ENCODE assay signal across 22 cellular contexts in the genomic region with DNA sequence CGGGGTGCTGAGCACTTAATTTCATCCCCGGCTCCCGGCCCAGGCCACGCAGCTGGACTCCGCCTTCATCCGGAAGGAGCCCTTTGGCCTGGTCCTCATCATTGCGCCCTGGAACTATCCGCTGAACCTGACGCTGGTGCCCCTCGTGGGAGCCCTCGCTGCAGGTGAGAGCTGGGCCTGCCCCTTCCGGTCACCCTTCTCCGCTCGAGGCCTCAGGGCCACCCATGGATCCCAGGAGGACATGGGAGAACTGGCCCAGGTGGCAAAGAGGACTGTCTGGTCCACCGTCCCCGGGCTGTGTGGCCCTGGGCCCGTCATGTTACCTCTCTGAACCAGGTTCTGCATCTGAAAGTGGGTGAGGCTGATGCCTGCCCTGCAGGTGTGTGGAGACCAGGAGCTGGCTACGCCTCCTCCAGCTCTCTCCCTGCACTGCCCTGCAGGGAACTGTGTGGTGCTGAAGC. TPM values are rescaled to one million over a fixed set of nuclear protein-coding genes. Genes with fewer than 3 reads are reported as not detected.
DNase-seq lines count a peak whose midpoint lies in the region; ATAC-seq, FAIRE-seq and TF ChIP-seq lines count a peak whose summit lies in the region.
"Had no signal": no experiment of that assay in that cellular context is flagged by ENCODE, and none has a peak within 500 bp of the region (broad histone marks: within the 10 kb centered on the region; RNA-seq: fewer than 3 reads in every experiment).

No MANE protein-coding gene starts in this region.

- H2BK12ac ChIP-seq in mesenchymal stem cell (ENCODE audit: low read length in 2 of 2), result no peak overlapping the region

- H3K27me3 ChIP-seq in mesenchymal stem cell (ENCODE audit: control insufficient read depth in 1 of 2, insufficient read depth in 1 of 2, low read length in 2 of 2) (no peaks in the 10 kb centered on the region), HAP-1 (ENCODE audit: low read depth) (no peaks in the 10 kb centered on the region)
- H3K27me3 ChIP-seq: BLaER1 treated with 17β-estradiol and CSF1 and Interleukin-3, amounts not matched to agents 10 nM and 100 nM had no signal

- no peak overlapping the region for H3K23ac ChIP-seq in mesenchymal stem cell (ENCODE audit: low read length in 2 of 2)

- H3K36me3 Mint-ChIP-seq in activated CD8-positive, alpha-beta T cell treated with anti-CD3 and anti-CD28 coated beads, Interleukin-2, amount 10 ng/mL, durations not matched to agents 7 days and 5 days (ENCODE audit: low read depth), result no peaks in the 10 kb centered on the region
- H3K36me3 Mint-ChIP-seq: CD8-positive, alpha-beta T cell had no signal

- H2BK5ac ChIP-seq in mesenchymal stem cell (ENCODE audit: low read depth, low read length, poor library complexity, severe bottlenecking), result no peak overlapping the region

- WGBS in A549 (ENCODE audit: missing lambda C conversion rate), result 90% methylated on average over 13 of the region's 18 CpGs
- 94% methylated on average over 18 of the region's 18 CpGs for whole genome bisulfite sequencing in mesenchymal stem cell

- H3K27ac ChIP-seq in A549, result peak overlapping the region; percentile 99 to 100
- peak overlapping the region; percentile 99 for H3K27ac ChIP-seq in RWPE1
- H3K27ac ChIP-seq in mesenchymal stem cell (ENCODE audit: low read length, poor library complexity, severe bottlenecking), result no peak overlapping the region
- H3K27ac ChIP-seq: BLaER1 treated with 17β-estradiol and CSF1 and Interleukin-3, amounts not matched to agents 10 nM and 100 nM; GM23248 had no signal

- no peaks in the 10 kb centered on the region for H3K4me1 Mint-ChIP-seq in activated CD8-positive, alpha-beta T cell treated with anti-CD3 and anti-CD28 coated beads, Interleukin-2, amount 10 ng/mL, durations not matched to agents 7 days and 5 days (ENCODE audit: low read depth)
- H3K4me1 Mint-ChIP-seq: B cell had no signal

- no peak for TF ChIP-seq POLR2A in A549 (IDR thresholded peaks at IDR 0.05; ENCODE audit: low read length)

- CTCF ChIA-PET in A549 (lab: Yijun Ruan, JAX), result interaction anchor here (0.6 to 12.3 kb wide), 6 partner anchors 10 to 1302 kb away, joined by 3 to 204 read pairs (median 10); a partner anchor contains a TSS
- CTCF ChIA-PET in RWPE1 (lab: Yijun Ruan, JAX), result interaction anchor here (0.9 kb wide), 1 partner anchor 60 kb away, joined by 4 read pairs; no protein-coding TSS in a partner anchor
- CTCF ChIA-PET in activated CD8-positive, alpha-beta T cell treated with anti-CD3 and anti-CD28 coated beads, Interleukin-2, amount 10 ng/mL, durations not matched to agents 7 days and 5 days (lab: Charles Lee), result no interaction called here

- DNase-seq in A549 (ENCODE audit: low read depth in 1 of 2, low spot score in 1 of 2) (no peak), HT-29 (ENCODE audit: low spot score) (peak; percentile 65), RWPE1 (ENCODE audit: low spot score) (no peak), mesenchymal stem cell (no peak), HAP-1 (ENCODE audit: low spot score in 2 of 2) (no peak), NCI-H146 treated with DMSO at 0.1 percent for 48 hours (lab: John Stamatoyannopoulos, UW; ENCODE audit: unreplicated experiment) (no peak)
- no peak for DNase-seq in activated CD8-positive, alpha-beta T cell treated with anti-CD3 and anti-CD28 coated beads, Interleukin-2, amount 10 ng/mL, durations not matched to agents 7 days and 5 days
- DNase-seq: 8988T; CD8-positive, alpha-beta T cell; DMS 273 treated with DMSO at 0.1 percent for 48 hours; DMS53; DND-41; EL; GM23248; KG1 had no signal

- H3K9me3 ChIP-seq in A549 (no peaks in the 10 kb centered on the region), mesenchymal stem cell (ENCODE audit: control insufficient read depth, low read length) (no peaks in the 10 kb centered on the region), HAP-1 (no peaks in the 10 kb centered on the region)
- H3K9me3 ChIP-seq: BLaER1 treated with 17β-estradiol and CSF1 and Interleukin-3, amounts not matched to agents 10 nM and 100 nM had no signal

- peak overlapping the region; percentile 54 for H4K91ac ChIP-seq in mesenchymal stem cell (ENCODE audit: low read length)

- H3K4ac ChIP-seq in mesenchymal stem cell (ENCODE audit: low read depth in 1 of 2, low read length in 2 of 2), result no peak overlapping the region

- no peak overlapping the region for H3K9ac ChIP-seq in mesenchymal stem cell (ENCODE audit: low read length)
- H3K9ac ChIP-seq: GM23248 had no signal

- POLR2A ChIA-PET in A549 (lab: Yijun Ruan, JAX) (interaction anchor here (0.6 to 2.8 kb wide), 4 partner anchors 8 to 119 kb away, joined by 3 to 22 read pairs (median 4); a partner anchor contains a TSS), RWPE1 (lab: Yijun Ruan, JAX; ENCODE audit: low non-redundant PET) (no interaction called here)
- POLR2A ChIA-PET in activated CD8-positive, alpha-beta T cell treated with anti-CD3 and anti-CD28 coated beads, Interleukin-2, amount 10 ng/mL, durations not matched to agents 7 days and 5 days (lab: Charles Lee), result no interaction called here

- H3K27me3 Mint-ChIP-seq in activated CD8-positive, alpha-beta T cell treated with anti-CD3 and anti-CD28 coated beads, Interleukin-2, amount 10 ng/mL, durations not matched to agents 7 days and 5 days (ENCODE audit: low read depth), result no peaks in the 10 kb centered on the region

- H3K14ac ChIP-seq in mesenchymal stem cell (ENCODE audit: low read length in 2 of 2), result no peak overlapping the region

- in situ Hi-C loops in HAP-1 (cut with MboI; ENCODE audit: low sequenced_read_pairs), result no loop called here

- H2BK120ac ChIP-seq in mesenchymal stem cell (ENCODE audit: low read depth, low read length), result no peak overlapping the region

- H2BK15ac ChIP-seq in mesenchymal stem cell (ENCODE audit: low read depth, poor library complexity, severe bottlenecking), result no peak overlapping the region

- H3K4me3 Mint-ChIP-seq in activated CD8-positive, alpha-beta T cell treated with anti-CD3 and anti-CD28 coated beads, Interleukin-2, amount 10 ng/mL, durations not matched to agents 7 days and 5 days, result no peak overlapping the region
- H3K4me3 Mint-ChIP-seq: B cell; CD8-positive, alpha-beta T cell had no signal

- TF ChIP-seq CTCF in A549 (IDR thresholded peaks at IDR 0.05) (no peak), RWPE1 (conservative IDR thresholded peaks at IDR 0.05; ENCODE audit: low read depth) (no peak)

- no peak overlapping the region for H2AFZ ChIP-seq in mesenchymal stem cell (ENCODE audit: low read depth, low read length)
- H2AFZ ChIP-seq: GM23248 had no signal

- no peak for TF ChIP-seq EP300 in A549 (IDR thresholded peaks at IDR 0.05)

- no peak overlapping the region for H2AK5ac ChIP-seq in mesenchymal stem cell (ENCODE audit: low read length, severe bottlenecking)

- H3K9me3 Mint-ChIP-seq in activated CD8-positive, alpha-beta T cell treated with anti-CD3 and anti-CD28 coated beads, Interleukin-2, amount 10 ng/mL, durations not matched to agents 7 days and 5 days (ENCODE audit: insufficient read depth), result no peaks in the 10 kb centered on the region
- H3K9me3 Mint-ChIP-seq: CD8-positive, alpha-beta T cell had no signal

- H3K27ac Mint-ChIP-seq in activated CD8-positive, alpha-beta T cell treated with anti-CD3 and anti-CD28 coated beads, Interleukin-2, amount 10 ng/mL, durations not matched to agents 7 days and 5 days, result no peak overlapping the region
- H3K27ac Mint-ChIP-seq: CD8-positive, alpha-beta T cell had no signal

- H3K36me3 ChIP-seq in mesenchymal stem cell (ENCODE audit: control insufficient read depth in 1 of 2, insufficient read depth in 2 of 2, low read depth in 1 of 2, low read length in 2 of 2), result peaks cover 14 to 23% of the 10 kb centered on the region in 2 experiments
- H3K36me3 ChIP-seq in HAP-1 (replicated peaks), result no peaks in the 10 kb centered on the region

- TF ChIP-seq RAD21 in A549 (conservative IDR thresholded peaks at IDR 0.05 in 1 of 2, IDR thresholded peaks at IDR 0.05 in 1 of 2), result no peak

- H3K18ac ChIP-seq in mesenchymal stem cell (ENCODE audit: low read depth in 1 of 2, low read length in 2 of 2), result no peak overlapping the region

- H3K79me1 ChIP-seq in mesenchymal stem cell (replicated peaks; ENCODE audit: low read length, poor library complexity, severe bottlenecking), result no peaks in the 10 kb centered on the region

- H3K4me2 ChIP-seq in A549 (peak overlapping the region; percentile 96; the same call in 2 of the 3 replicates), mesenchymal stem cell (ENCODE audit: low read length, poor library complexity, severe bottlenecking) (no peak overlapping the region)

- no peak overlapping the region for H4K8ac ChIP-seq in mesenchymal stem cell (ENCODE audit: low read length)

- H3K4me1 ChIP-seq in A549 (peaks cover 70% of the 10 kb centered on the region), mesenchymal stem cell (ENCODE audit: control insufficient read depth, insufficient read depth, low read depth, low read length) (peaks cover 44% of the 10 kb centered on the region), HAP-1 (peaks cover 1% of the 10 kb centered on the region)

- no peak for FAIRE-seq in A549 (lab: Jason Lieb, UNC)
- FAIRE-seq: GM12878, GM19239, H54 had no signal

- ATAC-seq in A549 (no peak), GM18867 (IDR thresholded peaks at IDR 0.05; ENCODE audit: unreplicated experiment) (no peak)
- ATAC-seq in activated CD8-positive, alpha-beta T cell treated with anti-CD3 and anti-CD28 coated beads, Interleukin-2, amount 10 ng/mL, durations not matched to agents 7 days and 5 days, result no peak
- ATAC-seq: CD8-positive, alpha-beta T cell; GM12878; HCT116 had no signal

- H3K4me3 ChIP-seq in A549 (no peak overlapping the region), mesenchymal stem cell (ENCODE audit: insufficient read depth in 1 of 2, low read depth in 1 of 2, low read length in 2 of 2) (no peak overlapping the region), HAP-1 (no peak overlapping the region)
- H3K4me3 ChIP-seq: BLaER1 treated with 17β-estradiol and CSF1 and Interleukin-3, amounts not matched to agents 10 nM and 100 nM; GM12878; GM23248 had no signal

RNA-seq across cellular contexts. Expression of a gene that starts 8.6 kb away (rescaled TPM):
- 109 and 130 TPM in 2 replicates for polyA plus RNA-seq in A549 (2011; rRNA removed)
- polyA plus RNA-seq in A549 (2012; cell fraction: cytosol; rRNA removed), result 155 and 214 TPM in 2 replicates
- polyA plus RNA-seq in A549 (2012; cell fraction: nucleus; rRNA removed), result 236 and 305 TPM in 2 replicates
- polyA plus RNA-seq in A549 (2017; fragmentation: RNase III; extraction: RNeasy Plus Mini Kit Qiagen cat#74134 plus additional on column Dnase treatment), result 93.7 to 104 TPM (median 94.4 TPM) in 3 replicates
- polyA minus RNA-seq in A549 (2011; rRNA and poly(A)+ RNA removed), result 46.0 and 65.0 TPM in 2 replicates
- 108 and 113 TPM in 2 replicates for total RNA-seq in HT-29 (2014; rRNA removed; shearing (Covaris generic))
- 22.4 TPM for polyA plus RNA-seq in mesenchymal stem cell (2013, experiment 1 of 2)
- 22.5 TPM for polyA plus RNA-seq in mesenchymal stem cell (2013, experiment 2 of 2)
- total RNA-seq in activated CD8-positive, alpha-beta T cell treated with anti-CD3 and anti-CD28 coated beads, Interleukin-2, amount 10 ng/mL, durations not matched to agents 7 days and 5 days, result not detected
- total RNA-seq: CD8-positive, alpha-beta T cell had no signal

RNA-seq across cellular contexts. Expression of a gene that starts 11.7 kb away (rescaled TPM):
- 71.0 and 73.7 TPM in 2 replicates for polyA plus RNA-seq in A549 (2011; rRNA removed)
- 361 and 428 TPM in 2 replicates for polyA plus RNA-seq in A549 (2012; cell fraction: cytosol; rRNA removed)
- 379 and 494 TPM in 2 replicates for polyA plus RNA-seq in A549 (2012; cell fraction: nucleus; rRNA removed)
- polyA plus RNA-seq in A549 (2017; fragmentation: RNase III; extraction: RNeasy Plus Mini Kit Qiagen cat#74134 plus additional on column Dnase treatment), result 283 to 300 TPM (median 298 TPM) in 3 replicates
- polyA minus RNA-seq in A549 (2011; rRNA and poly(A)+ RNA removed), result 93.4 and 105 TPM in 2 replicates
- total RNA-seq in HT-29 (2014; rRNA removed; shearing (Covaris generic)), result 564 and 590 TPM in 2 replicates
- polyA plus RNA-seq in mesenchymal stem cell (2013, experiment 1 of 2), result 104 TPM
- polyA plus RNA-seq in mesenchymal stem cell (2013, experiment 2 of 2), result 106 TPM
- total RNA-seq in activated CD8-positive, alpha-beta T cell treated with anti-CD3 and anti-CD28 coated beads, Interleukin-2, amount 10 ng/mL, durations not matched to agents 7 days and 5 days, result 100 to 1,000 TPM; 146 to 163 TPM

RNA-seq across cellular contexts. Expression of a gene that starts 14.9 kb away (rescaled TPM):
- 49.4 and 55.5 TPM in 2 replicates for polyA plus RNA-seq in A549 (2011; rRNA removed)
- 69.3 and 103 TPM in 2 replicates for polyA plus RNA-seq in A549 (2012; cell fraction: cytosol; rRNA removed)
- polyA plus RNA-seq in A549 (2012; cell fraction: nucleus; rRNA removed), result 270 and 373 TPM in 2 replicates
- polyA plus RNA-seq in A549 (2017; fragmentation: RNase III; extraction: RNeasy Plus Mini Kit Qiagen cat#74134 plus additional on column Dnase treatment), result 43.7 to 51.2 TPM (median 47.1 TPM) in 3 replicates
- polyA minus RNA-seq in A549 (2011; rRNA and poly(A)+ RNA removed), result 103 and 125 TPM in 2 replicates
- 164 and 197 TPM in 2 replicates for total RNA-seq in HT-29 (2014; rRNA removed; shearing (Covaris generic))
- polyA plus RNA-seq in mesenchymal stem cell (2013, experiment 1 of 2), result 12.1 TPM
- 11.5 TPM for polyA plus RNA-seq in mesenchymal stem cell (2013, experiment 2 of 2)
- 10 to 100 TPM; 27.8 to 29.8 TPM for total RNA-seq in activated CD8-positive, alpha-beta T cell treated with anti-CD3 and anti-CD28 coated beads, Interleukin-2, amount 10 ng/mL, durations not matched to agents 7 days and 5 days

RNA-seq across cellular contexts. Expression of a gene that starts 20.1 kb away (rescaled TPM):
- polyA plus RNA-seq in A549 (2011; rRNA removed) (36.3 and 49.4 TPM in 2 replicates), A549 (2017; fragmentation: RNase III; extraction: RNeasy Plus Mini Kit Qiagen cat#74134 plus additional on column Dnase treatment) (94.9 to 120 TPM (median 115 TPM) in 3 replicates)
- 99.5 and 132 TPM in 2 replicates for polyA plus RNA-seq in A549 (2012; cell fraction: cytosol; rRNA removed)
- 1,336 and 1,871 TPM in 2 replicates for polyA plus RNA-seq in A549 (2012; cell fraction: nucleus; rRNA removed)
- polyA minus RNA-seq in A549 (2011; rRNA and poly(A)+ RNA removed), result 33.0 and 50.4 TPM in 2 replicates
- total RNA-seq in HT-29 (2014; rRNA removed; shearing (Covaris generic)), result 219 and 232 TPM in 2 replicates
- polyA plus RNA-seq in mesenchymal stem cell (2013, experiment 1 of 2), result 84.2 TPM
- 79.4 TPM for polyA plus RNA-seq in mesenchymal stem cell (2013, experiment 2 of 2)
- 100 to 1,000 TPM; 238 to 263 TPM for total RNA-seq in activated CD8-positive, alpha-beta T cell treated with anti-CD3 and anti-CD28 coated beads, Interleukin-2, amount 10 ng/mL, durations not matched to agents 7 days and 5 days

Comparison
In these comparisons a context has a peak if more than half of its experiments do, and no peak if none do; other contexts are left out.
1. RNA of a gene that starts 8.6 kb away (total RNA-seq): 108 to 113 TPM in HT-29; not detected in activated CD8-positive, alpha-beta T cell treated with anti-CD3 and anti-CD28 coated beads, Interleukin-2, amount 10 ng/mL, durations not matched to agents 7 days and 5 days; every median in the first group is over 100 times any median in the second.